In genomic region chr10:60209874-60210584, GRCh38 we compare ENCODE assay signal across 1 cellular context.
TF ChIP-seq lines count a peak whose summit lies in the region.

No MANE protein-coding gene starts in this region.

TF ChIP-seq in GM23338, 12 proteins besides CTCF, POLR2A, EP300 and RAD21:
- no peak for TF ChIP-seq ZNF462 (CRISPR knock-in tag; IDR thresholded peaks at IDR 0.05)
- no peak for TF ChIP-seq CREB1 (CRISPR knock-in tag; IDR thresholded peaks at IDR 0.05; ENCODE audit: low read depth)
- no peak for TF ChIP-seq POLR2AphosphoS5 (IDR thresholded peaks at IDR 0.05; ENCODE audit: low read depth)
- no peak for TF ChIP-seq REST (IDR thresholded peaks at IDR 0.05; ENCODE audit: unreplicated experiment)
- TF ChIP-seq JUNB (IDR thresholded peaks at IDR 0.05; ENCODE audit: unreplicated experiment), result no peak
- TF ChIP-seq ZNF331 (CRISPR knock-in tag; IDR thresholded peaks at IDR 0.05; ENCODE audit: low read depth), result no peak
- TF ChIP-seq NANOG (IDR thresholded peaks at IDR 0.05; ENCODE audit: borderline replicate concordance), result no peak
TF ChIP-seq in GM23338: peak in this region for 0.
